Comparison of ENCODE assay signal across 1 cellular context in genomic region chr1:165755393-165756010, GRCh38.
TF ChIP-seq lines count a peak whose summit lies in the region.

No MANE protein-coding gene starts in this region.

TF ChIP-seq in K562, 482 proteins besides CTCF, POLR2A, EP300 and RAD21:
- TF ChIP-seq ZNF212 (CRISPR knock-in tag; IDR thresholded peaks at IDR 0.05) (no peak), MXD1 (CRISPR knock-in tag; IDR thresholded peaks at IDR 0.05; ENCODE audit: borderline replicate concordance, poor library complexity, severe bottlenecking) (no peak), POLR2AphosphoS2 (IDR thresholded peaks at IDR 0.05; ENCODE audit: low read length) (no peak), ZFP36 (IDR thresholded peaks at IDR 0.05; ENCODE audit: low read depth, low read length, partially characterized antibody) (no peak), ADNP (tag; IDR thresholded peaks at IDR 0.05) (no peak), NFE2L1 (tag; IDR thresholded peaks at IDR 0.05; ENCODE audit: borderline replicate concordance, low read depth) (no peak), ZC3H8 (IDR thresholded peaks at IDR 0.05) (no peak), NFRKB (IDR thresholded peaks at IDR 0.05; ENCODE audit: low read depth) (no peak), GABPB1 (CRISPR knock-in tag; IDR thresholded peaks at IDR 0.05) (no peak), THAP12 (CRISPR knock-in tag; IDR thresholded peaks at IDR 0.05) (no peak), ETS2 (tag; IDR thresholded peaks at IDR 0.05; ENCODE audit: borderline replicate concordance, poor library complexity, severe bottlenecking) (no peak)
TF ChIP-seq in K562: peak in this region for 0.
